23 cellular contexts compared by ENCODE assay signal in the genomic region with DNA sequence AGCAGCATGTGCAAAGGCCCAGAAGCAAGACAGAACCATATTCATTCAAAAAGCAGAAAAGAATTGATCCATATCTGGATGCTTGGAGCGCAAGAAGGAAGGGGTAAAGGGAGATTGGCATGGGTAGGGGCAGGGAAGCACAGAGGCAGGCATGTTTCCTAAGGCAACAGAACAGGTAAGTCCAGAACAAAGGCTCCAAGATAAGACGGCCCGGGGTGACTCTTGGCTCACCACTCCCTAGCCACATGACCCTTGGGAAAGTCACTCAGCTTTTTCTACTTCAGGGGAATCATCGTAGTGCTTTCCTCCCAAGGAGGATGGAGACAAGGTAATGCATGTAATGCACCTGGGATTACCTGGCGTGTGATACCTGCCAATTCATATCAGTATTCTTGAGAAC. TPM values are rescaled to one million over a fixed set of nuclear protein-coding genes. Genes with fewer than 3 reads are reported as not detected.
DNase-seq lines count a peak whose midpoint lies in the region; ATAC-seq and TF ChIP-seq lines count a peak whose summit lies in the region.
"Had no signal": no experiment of that assay in that cellular context is flagged by ENCODE, and none has a peak within 500 bp of the region (broad histone marks: within the 10 kb centered on the region; RNA-seq: fewer than 3 reads in every experiment).

No MANE protein-coding gene starts in this region.

- POLR2A ChIA-PET in MCF 10A (lab: Yijun Ruan, JAX): interaction anchor here (0.6 kb wide), 1 partner anchor 88 kb away, joined by 3 read pairs; no protein-coding TSS in a partner anchor

- no peaks in the 10 kb centered on the region for H3K36me3 Mint-ChIP-seq in MCF 10A (ENCODE audit: insufficient read depth, unreplicated experiment)
- H3K36me3 Mint-ChIP-seq: CD8-positive, alpha-beta T cell had no signal

- DNase-seq in MCF 10A (ENCODE audit: unreplicated experiment) (no peak), mammary epithelial cell (no peak), erythroblast (lab: John Stamatoyannopoulos, UW) (no peak), upper lobe of right lung (no peak), NCI-H1105 (lab: John Stamatoyannopoulos, UW) (no peak)
- DNase-seq: 8988T; AML-193; C1 segment of cervical spinal cord; CD8-positive, alpha-beta T cell; DND-41; H9; KBM-7; NCI-H1092; NCI-H1436 treated with DMSO at 0.1 percent for 48 hours; NCI-H1930; NCI-H2227 treated with DMSO at 0.1 percent for 48 hours; NCI-H510A; NCI-H82; OCI-M1; Right ventricle myocardium superior had no signal

- H3K4me1 Mint-ChIP-seq in MCF 10A (ENCODE audit: insufficient read depth, unreplicated experiment): peaks cover 49% of the 10 kb centered on the region

- H3K36me3 ChIP-seq in mammary epithelial cell (ENCODE audit: insufficient read depth, low read length) (no peaks in the 10 kb centered on the region), upper lobe of right lung (no peaks in the 10 kb centered on the region)

- H2AFZ ChIP-seq in mammary epithelial cell (ENCODE audit: low read depth, low read length): no peak overlapping the region

- BruUV-seq in MCF 10A (replicated peaks; lab: Mats Ljungman, UMichigan) (no TSS peak), mammary epithelial cell (replicated peaks; lab: Mats Ljungman, UMichigan) (no TSS peak)

- intact Hi-C loops in MCF 10A (cut with micrococcal nuclease): no loop called here
- intact Hi-C loops in mammary epithelial cell (cut with micrococcal nuclease): no loop called here
- intact Hi-C loops in upper lobe of right lung (cut with DNase I): no loop called here

- CTCF ChIA-PET in MCF 10A (lab: Yijun Ruan, JAX) (no interaction called here), mammary epithelial cell (lab: Charles Lee; ENCODE audit: low non-redundant PET) (no interaction called here)

- in situ Hi-C loops in mammary epithelial cell (cut with MboI; ENCODE audit: low sequenced_read_pairs in 2 of 2): no loop called here

- 72% methylated on average over 5 of the region's 5 CpGs for WGBS in mammary epithelial cell (ENCODE audit: low coverage, missing lambda C conversion rate)

- TF ChIP-seq CTCF in MCF 10A (IDR thresholded peaks at IDR 0.05; ENCODE audit: unreplicated experiment) (no peak), mammary epithelial cell (conservative IDR thresholded peaks at IDR 0.05 in 1 of 2, IDR thresholded peaks at IDR 0.05 in 1 of 2; ENCODE audit: extremely low read depth in 1 of 2, insufficient read depth in 1 of 2, low read depth in 1 of 2, low read length in 2 of 2) (no peak), upper lobe of right lung (IDR thresholded peaks at IDR 0.05) (no peak)

- H4K20me1 ChIP-seq in mammary epithelial cell (ENCODE audit: insufficient read depth, low read length): no peaks in the 10 kb centered on the region

- peaks cover 25% of the 10 kb centered on the region for H3K4me1 ChIP-seq in mammary epithelial cell (ENCODE audit: insufficient read depth, low read length)
- H3K4me1 ChIP-seq in upper lobe of right lung: peaks cover 12% of the 10 kb centered on the region

- ATAC-seq in upper lobe of right lung (no peak), HG02973 (IDR thresholded peaks at IDR 0.05; ENCODE audit: unreplicated experiment) (no peak)
- ATAC-seq: CD8-positive, alpha-beta T cell had no signal

- peak overlapping the region; percentile 9 for H3K27ac Mint-ChIP-seq in MCF 10A (ENCODE audit: low read depth, unreplicated experiment)
- H3K27ac Mint-ChIP-seq: CD8-positive, alpha-beta T cell; H9 had no signal

- no peak for TF ChIP-seq POLR2A in erythroblast (IDR thresholded peaks at IDR 0.05; ENCODE audit: low read length)

- H3K9ac ChIP-seq in mammary epithelial cell (ENCODE audit: insufficient read depth, low read length): no peak overlapping the region

- no peaks in the 10 kb centered on the region for H3K27me3 ChIP-seq in mammary epithelial cell (ENCODE audit: insufficient read depth, low read length)
- no peaks in the 10 kb centered on the region for H3K27me3 ChIP-seq in layer of hippocampus (ENCODE audit: control insufficient read depth, insufficient read depth, low read length)
- H3K27me3 ChIP-seq in upper lobe of right lung: no peaks in the 10 kb centered on the region

- H3K27ac ChIP-seq in mammary epithelial cell (ENCODE audit: insufficient read depth, low read depth, low read length): no peak overlapping the region
- H3K27ac ChIP-seq in layer of hippocampus (ENCODE audit: low read depth, low read length): peak overlapping the region; percentile 62
- peak overlapping the region; percentile 97 for H3K27ac ChIP-seq in temporal lobe (ENCODE audit: low read depth, low read length)
- no peak overlapping the region for H3K27ac ChIP-seq in upper lobe of right lung

- dilution Hi-C loops in mammary epithelial cell (cut with HindIII; ENCODE audit: low sequenced_read_pairs): no loop called here

- no peaks in the 10 kb centered on the region for H3K9me3 Mint-ChIP-seq in MCF 10A (ENCODE audit: unreplicated experiment)
- H3K9me3 Mint-ChIP-seq: CD8-positive, alpha-beta T cell; H9 had no signal

- H3K4me3 ChIP-seq in mammary epithelial cell (replicated peaks in 1 of 3; ENCODE audit: insufficient read depth in 1 of 3, low read depth in 2 of 3, low read length in 3 of 3): no peak overlapping the region
- no peak overlapping the region for H3K4me3 ChIP-seq in upper lobe of right lung

- H3K9me3 ChIP-seq in mammary epithelial cell (replicated peaks; ENCODE audit: insufficient read depth, low read length): no peaks in the 10 kb centered on the region
- H3K9me3 ChIP-seq in upper lobe of right lung: no peaks in the 10 kb centered on the region

- H3K27me3 Mint-ChIP-seq in MCF 10A (ENCODE audit: insufficient read depth, unreplicated experiment): no peaks in the 10 kb centered on the region

- no peaks in the 10 kb centered on the region for H3K79me2 ChIP-seq in mammary epithelial cell (ENCODE audit: insufficient read depth, low read length)

- H3K4me2 ChIP-seq in mammary epithelial cell (ENCODE audit: insufficient read depth, low read depth, low read length): no peak overlapping the region

- peak overlapping the region; percentile 31 for H3K4me3 Mint-ChIP-seq in MCF 10A (ENCODE audit: unreplicated experiment)
- H3K4me3 Mint-ChIP-seq: CD8-positive, alpha-beta T cell; H9 had no signal

RNA-seq across cellular contexts. Expression of a gene that starts 37.7 kb away (rescaled TPM):
- 1.2 and 2.3 TPM in 2 replicates for total RNA-seq in MCF 10A (2022)
- 10 to 100 TPM; 12.0 to 25.1 TPM for total RNA-seq in mammary epithelial cell
- 13.0 TPM for polyA plus RNA-seq in mammary epithelial cell
- polyA minus RNA-seq in mammary epithelial cell: 2.9 TPM
- 26.6 TPM for total RNA-seq in temporal lobe
- 76.7 TPM for total RNA-seq in upper lobe of right lung

Comparison
In these comparisons a context has a peak if more than half of its experiments do, and no peak if none do; other contexts are left out.
1. H3K27ac ChIP-seq: peak in layer of hippocampus (single experiment) and temporal lobe (single experiment); none in mammary epithelial cell (single experiment) and upper lobe of right lung (single experiment).